8 cellular contexts compared by ENCODE assay signal in the genomic region with DNA sequence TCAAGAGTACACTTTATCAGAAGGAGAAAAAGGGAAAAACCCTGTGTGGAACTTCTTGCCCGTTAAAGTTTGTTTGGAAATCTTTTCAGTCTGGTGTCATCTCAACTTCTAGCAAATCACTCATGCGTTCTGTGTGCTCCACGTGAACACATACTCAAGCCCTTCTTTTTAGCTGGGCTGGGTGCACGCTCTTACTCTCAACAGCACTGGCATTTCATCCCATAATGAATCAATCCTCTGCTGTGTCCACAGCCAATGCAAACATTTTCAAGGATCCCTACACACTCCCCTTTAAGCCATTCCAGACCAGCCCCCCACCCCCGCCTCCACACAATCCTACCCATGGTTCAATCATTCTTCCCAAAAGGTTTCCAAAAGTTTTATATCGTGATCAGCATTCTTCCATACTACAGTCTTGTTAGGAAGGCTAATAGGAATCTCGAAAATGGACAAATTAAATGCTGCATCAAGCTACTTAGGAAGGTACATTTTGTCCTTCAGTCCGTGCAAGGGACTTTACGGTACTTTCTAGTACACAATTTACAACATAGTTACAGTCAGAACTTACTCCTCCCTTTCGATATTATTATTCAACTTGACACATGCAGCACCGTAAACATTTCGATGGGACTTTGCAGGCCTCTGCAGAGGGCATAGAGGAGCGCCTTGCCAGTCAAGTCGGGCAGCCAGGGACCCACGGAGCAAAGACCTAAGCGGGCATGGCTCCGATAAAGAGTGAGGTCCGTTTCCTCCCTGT. TPM values are rescaled to one million over a fixed set of nuclear protein-coding genes. Genes with fewer than 3 reads are reported as not detected.
DNase-seq lines count a peak whose midpoint lies in the region; ATAC-seq, FAIRE-seq and TF ChIP-seq lines count a peak whose summit lies in the region.

No MANE protein-coding gene starts in this region.

- H3K9me3 ChIP-seq in BLaER1 treated with 17β-estradiol and CSF1 and Interleukin-3, amounts not matched to agents 10 nM and 100 nM (replicated peaks in 1 of 11), result no peaks in the 10 kb centered on the region
- H3K9me3 ChIP-seq in SJCRH30 (replicated peaks), result no peaks in the 10 kb centered on the region
- H3K9me3 ChIP-seq in H1 (ENCODE audit: insufficient read depth in 2 of 2, low read depth in 1 of 2, low read length in 1 of 2), result no peaks in the 10 kb centered on the region
- no peaks in the 10 kb centered on the region for H3K9me3 ChIP-seq in neural cell (ENCODE audit: low read length)

- POLR2A ChIA-PET in H1 (lab: Charles Lee; ENCODE audit: partially characterized antibody), result no interaction called here

- H4K5ac ChIP-seq in H1 (ENCODE audit: insufficient read length, low read depth, low read length), result no peak overlapping the region

- CTCF ChIA-PET in H1 (lab: Charles Lee; ENCODE audit: partially characterized antibody), result no interaction called here

- H3K79me1 ChIP-seq in H1 (ENCODE audit: low read depth, low read length), result no peaks in the 10 kb centered on the region

- H3K79me2 ChIP-seq in H1 (ENCODE audit: control insufficient read depth in 1 of 2, insufficient read depth in 2 of 2, low read length in 2 of 2), result no peaks in the 10 kb centered on the region
- H3K79me2 ChIP-seq in neural cell (replicated peaks; ENCODE audit: insufficient read depth, low read length), result peaks cover 25% of the 10 kb centered on the region

- no peak overlapping the region for H4K8ac ChIP-seq in H1 (ENCODE audit: extremely low read depth, insufficient read depth, low read length)

- no peak overlapping the region for H2BK5ac ChIP-seq in H1 (ENCODE audit: low read depth, low read length)

- H3K36me3 ChIP-seq in BLaER1 treated with 17β-estradiol and CSF1 and Interleukin-3, amounts not matched to agents 10 nM and 100 nM, result peaks cover 0 to 14% (median 0%) of the 10 kb centered on the region in 11 experiments; a peak in 7 of 22 replicates
- H3K36me3 ChIP-seq in SJCRH30 (no peaks in the 10 kb centered on the region), H1 (ENCODE audit: control insufficient read depth in 2 of 4, insufficient read depth in 4 of 4, low read length in 3 of 4) (no peaks in the 10 kb centered on the region; a peak in 1 of 8 replicates), neural cell (ENCODE audit: insufficient read depth, low read length) (no peaks in the 10 kb centered on the region)

- TF ChIP-seq POLR2A in H1 (IDR thresholded peaks at IDR 0.05; ENCODE audit: control extremely low read depth in 1 of 2, low read depth in 2 of 2, low read length in 2 of 2), result no peak

- no peak overlapping the region for H4K91ac ChIP-seq in H1 (replicated peaks; ENCODE audit: insufficient read length, low read length)

- H3F3A ChIP-seq in neural cell (ENCODE audit: insufficient read depth, low read length, poor library complexity, severe bottlenecking), result peaks cover 4% of the 10 kb centered on the region

- DNase-seq in GM19240 (ENCODE audit: insufficient read length, low spot score) (peak; percentile 27), SJCRH30 (peak in 1 of 2 experiments; percentile 10), H1 (ENCODE audit: low read depth in 1 of 2, low spot score in 2 of 2) (no peak), midbrain (lab: John Stamatoyannopoulos, UW) (no peak), NCI-H146 (lab: John Stamatoyannopoulos, UW) (no peak)

- no peak overlapping the region for H2BK20ac ChIP-seq in H1 (ENCODE audit: low read length)

- H2BK15ac ChIP-seq in H1 (ENCODE audit: low read length), result no peak overlapping the region

- H2BK12ac ChIP-seq in H1 (ENCODE audit: low read depth, low read length), result peak overlapping the region; percentile 80; the same call in 1 of the 2 replicates

- peak overlapping the region; percentile 32; the same call in 1 of the 2 replicates for H3K18ac ChIP-seq in H1 (ENCODE audit: extremely low read depth, low read length)

- no peak overlapping the region for H3K56ac ChIP-seq in H1 (replicated peaks; ENCODE audit: insufficient read length, low read depth, low read length)

- ATAC-seq in GM21423 (IDR thresholded peaks at IDR 0.05; ENCODE audit: unreplicated experiment), result no peak

- no peak overlapping the region for H3K14ac ChIP-seq in H1 (ENCODE audit: insufficient read length)

- peak overlapping the region; percentile 91 to 100 (median 98) for H3K4me2 ChIP-seq in BLaER1 treated with 17β-estradiol and CSF1 and Interleukin-3, amounts not matched to agents 10 nM and 100 nM
- H3K4me2 ChIP-seq in H1 (ENCODE audit: insufficient read depth in 1 of 2, low read depth in 2 of 2, low read length in 2 of 2) (peak overlapping the region; percentile 94 to 99), neural cell (ENCODE audit: low read length) (no peak overlapping the region)

- peak overlapping the region; percentile 79 to 97 (median 92) for H3K4me3 ChIP-seq in BLaER1 treated with 17β-estradiol and CSF1 and Interleukin-3, amounts not matched to agents 10 nM and 100 nM
- H3K4me3 ChIP-seq in SJCRH30, result peak overlapping the region; percentile 91
- H3K4me3 ChIP-seq in H1 (ENCODE audit: extremely low read depth in 1 of 4, insufficient read depth in 2 of 4, low read depth in 3 of 4, low read length in 4 of 4), result peak overlapping the region; percentile 60 to 70 (median 62); a peak in 7 of 8 replicates
- H3K4me3 ChIP-seq in neural cell (ENCODE audit: low read length), result peak overlapping the region; percentile 75

- no peak overlapping the region for H3K23ac ChIP-seq in H1 (ENCODE audit: insufficient read length)

- peaks cover 29% of the 10 kb centered on the region for H3K23me2 ChIP-seq in H1 (ENCODE audit: low read depth, low read length)

- FAIRE-seq in H1 (lab: Jason Lieb, UNC), result no peak

- H3K4ac ChIP-seq in H1 (replicated peaks; ENCODE audit: insufficient read length, low read depth, low read length), result no peak overlapping the region

- TF ChIP-seq RAD21 in H1 (IDR thresholded peaks at IDR 0.05 in 1 of 2, conservative IDR thresholded peaks at IDR 0.05 in 1 of 2; ENCODE audit: low read depth in 2 of 2, low read length in 2 of 2), result no peak
- TF ChIP-seq RAD21 in neural cell (conservative IDR thresholded peaks at IDR 0.05), result no peak

- H2BK120ac ChIP-seq in H1 (replicated peaks; ENCODE audit: low read depth, low read length), result no peak overlapping the region

- H4K20me1 ChIP-seq in BLaER1 treated with 17β-estradiol and CSF1 and Interleukin-3, amounts not matched to agents 10 nM and 100 nM, result peaks cover 54 to 65% (median 59%) of the 10 kb centered on the region in 11 experiments
- H4K20me1 ChIP-seq in H1 (replicated peaks in 1 of 2; ENCODE audit: control insufficient read depth in 1 of 2, insufficient read depth in 2 of 2, low read length in 2 of 2) (peaks cover 14 to 15% of the 10 kb centered on the region in 2 experiments), neural cell (ENCODE audit: insufficient read depth) (peaks cover 5% of the 10 kb centered on the region)

- no peak for TF ChIP-seq EP300 in H1 (IDR thresholded peaks at IDR 0.05; ENCODE audit: borderline replicate concordance in 1 of 2, low read depth in 2 of 2, low read length in 2 of 2)
- no peak for TF ChIP-seq EP300 in neural cell (conservative IDR thresholded peaks at IDR 0.05; ENCODE audit: poor library complexity, severe bottlenecking)

- H3K27me3 ChIP-seq in BLaER1 treated with 17β-estradiol and CSF1 and Interleukin-3, amounts not matched to agents 10 nM and 100 nM, result peaks cover 36 to 50% (median 48%) of the 10 kb centered on the region in 11 experiments
- H3K27me3 ChIP-seq in SJCRH30 (no peaks in the 10 kb centered on the region), H1 (replicated peaks in 1 of 4; ENCODE audit: control insufficient read depth in 3 of 4, extremely low read depth in 1 of 4, insufficient read depth in 3 of 4, low read length in 3 of 4) (peaks cover 58 to 87% (median 76%) of the 10 kb centered on the region in 4 experiments), neural cell (ENCODE audit: insufficient read depth, low read depth, low read length) (peaks cover 83% of the 10 kb centered on the region)

- TF ChIP-seq CTCF in H1 (IDR thresholded peaks at IDR 0.05; ENCODE audit: control extremely low read depth in 1 of 3, insufficient read depth in 1 of 3, low read depth in 1 of 3, low read length in 3 of 3), result no peak
- TF ChIP-seq CTCF in neural cell (IDR thresholded peaks at IDR 0.05; ENCODE audit: poor library complexity, severe bottlenecking), result no peak

- WGBS in H1 (ENCODE audit: extremely low coverage in 1 of 2, insufficient coverage in 1 of 2, insufficient read length in 1 of 2, insufficient replicate concordance in 2 of 2, low coverage in 1 of 2, low lambda C conversion rate in 2 of 2, missing lambda C conversion rate in 1 of 2), 2 experiments, result 8% methylated on average over 18 of the region's 18 CpGs; no CpG with 5 or more reads in 1 of the 2 experiments

- no peaks in the 10 kb centered on the region for H3K9me2 ChIP-seq in neural cell (ENCODE audit: insufficient read depth, low read length)

- H2AFZ ChIP-seq in H1 (ENCODE audit: low read length), result no peak overlapping the region
- H2AFZ ChIP-seq in neural cell (ENCODE audit: low read depth, low read length), result no peak overlapping the region

- H2AK5ac ChIP-seq in H1 (ENCODE audit: low read depth, low read length), result no peak overlapping the region; the same call in 1 of the 2 replicates

- H3K27ac ChIP-seq in BLaER1 treated with 17β-estradiol and CSF1 and Interleukin-3, amounts not matched to agents 10 nM and 100 nM, result peak overlapping the region in 10 of 11 experiments; percentile 89 to 99 (median 95); a peak in 20 of 22 replicates
- H3K27ac ChIP-seq in SJCRH30, result peak overlapping the region; percentile 81
- no peak overlapping the region for H3K27ac ChIP-seq in H1 (ENCODE audit: low read depth, low read length)
- no peak overlapping the region for H3K27ac ChIP-seq in neural cell (ENCODE audit: low read length)

- H3K4me1 ChIP-seq in BLaER1 treated with 17β-estradiol and CSF1 and Interleukin-3, amounts not matched to agents 10 nM and 100 nM, result peaks cover 44 to 51% (median 48%) of the 10 kb centered on the region in 10 experiments
- no peaks in the 10 kb centered on the region for H3K4me1 ChIP-seq in SJCRH30
- peaks cover 7 to 35% (median 22%) of the 10 kb centered on the region in 4 experiments for H3K4me1 ChIP-seq in H1 (replicated peaks in 1 of 4; ENCODE audit: control insufficient read depth in 3 of 4, insufficient read depth in 4 of 4, low read length in 3 of 4)

- peak overlapping the region; percentile 91 to 98 (median 96) for H3K9ac ChIP-seq in BLaER1 treated with 17β-estradiol and CSF1 and Interleukin-3, amounts not matched to agents 10 nM and 100 nM
- H3K9ac ChIP-seq in H1 (replicated peaks in 1 of 4; ENCODE audit: extremely low read depth in 1 of 4, low read depth in 3 of 4, low read length in 3 of 4), result no peak overlapping the region
- no peak overlapping the region for H3K9ac ChIP-seq in neural cell (ENCODE audit: low read length)

RNA-seq across cellular contexts. Expression of a gene that starts 1.5 kb away (rescaled TPM):
- 8.7 and 12.2 TPM in 2 replicates for total RNA-seq in SJCRH30 (2014; rRNA removed; shearing (Covaris generic))
- 3.6 and 3.9 TPM in 2 replicates for total RNA-seq in H1 (2021; fragmentation: NEBNext Ultra II Directional; extraction: Animal tissue kit (Norgen Biotek cat#: 25700))
- 2.0 and 2.8 TPM in 2 replicates for polyA plus RNA-seq in H1 (2011; rRNA removed)
- polyA plus RNA-seq in H1 (2011; cell fraction: cytosol; rRNA removed), result 3.3 TPM
- polyA plus RNA-seq in H1 (2011; cell fraction: nucleus; rRNA removed), result 7.5 TPM
- polyA plus RNA-seq in H1 (2012, experiment 1 of 2), result 2.7 to 4.5 TPM (median 4.3 TPM) in 4 replicates
- polyA plus RNA-seq in H1 (2012, experiment 2 of 2), result 1.3 TPM
- polyA plus RNA-seq in H1 (2013, experiment 1 of 2), result 1.7 TPM
- polyA plus RNA-seq in H1 (2013, experiment 2 of 2), result 2.2 TPM
- polyA minus RNA-seq in H1 (2011; rRNA and poly(A)+ RNA removed), result 3.8 and 5.7 TPM in 2 replicates
- 5.7 TPM for polyA minus RNA-seq in H1 (2011; cell fraction: cytosol; rRNA and poly(A)+ RNA removed)
- polyA minus RNA-seq in H1 (2011; cell fraction: nucleus; rRNA and poly(A)+ RNA removed), result 5.0 TPM
- 2.9 and 5.9 TPM in 2 replicates for polyA plus RNA-seq in neural cell
- polyA minus RNA-seq in neural cell, result 3.7 and 5.8 TPM in 2 replicates

RNA-seq across cellular contexts. Expression of a gene that starts 3.1 kb away (rescaled TPM):
- total RNA-seq in SJCRH30 (2014; rRNA removed; shearing (Covaris generic)), result 5.5 and 5.7 TPM in 2 replicates
- 0.25 and 0.32 TPM in 2 replicates for total RNA-seq in H1 (2021; fragmentation: NEBNext Ultra II Directional; extraction: Animal tissue kit (Norgen Biotek cat#: 25700))
- polyA plus RNA-seq in H1 (2011; rRNA removed) (0.03 and 0.06 TPM in 2 replicates), neural cell (0.40 and 1.1 TPM in 2 replicates)
- polyA plus RNA-seq in H1 (2011; cell fraction: cytosol; rRNA removed), result 0.08 TPM
- polyA plus RNA-seq in H1 (2011; cell fraction: nucleus; rRNA removed), result 0.11 TPM
- 0.08 to 0.22 TPM (median 0.13 TPM) in 4 replicates for polyA plus RNA-seq in H1 (2012, experiment 1 of 2)
- 0.05 TPM for polyA plus RNA-seq in H1 (2012, experiment 2 of 2)
- polyA plus RNA-seq in H1 (2013, experiment 1 of 2), result 0.24 TPM
- 0.20 TPM for polyA plus RNA-seq in H1 (2013, experiment 2 of 2)
- polyA minus RNA-seq in H1 (2011; rRNA and poly(A)+ RNA removed), result 0.07 and 0.09 TPM in 2 replicates
- 0.22 TPM for polyA minus RNA-seq in H1 (2011; cell fraction: cytosol; rRNA and poly(A)+ RNA removed)
- 0.20 TPM for polyA minus RNA-seq in H1 (2011; cell fraction: nucleus; rRNA and poly(A)+ RNA removed)
- 0.93 and 1.5 TPM in 2 replicates for polyA minus RNA-seq in neural cell

Comparison
In these comparisons a context has a peak if more than half of its experiments do, and no peak if none do; other contexts are left out.
1. H3K27ac ChIP-seq: peak in BLaER1 treated with 17β-estradiol and CSF1 and Interleukin-3, amounts not matched to agents 10 nM and 100 nM (10 of 11) and SJCRH30 (single experiment); none in H1 (single experiment) and neural cell (single experiment).
2. H3K9ac ChIP-seq: peak in BLaER1 treated with 17β-estradiol and CSF1 and Interleukin-3, amounts not matched to agents 10 nM and 100 nM (11 of 11); none in H1 (0 of 4) and neural cell (single experiment).
3. Peak in every context shown above with its lines, with median percentiles within 50 percentile points of each other: H3K4me3 ChIP-seq.